Comparison of ENCODE assay signal across 8 cellular contexts in the genomic region with DNA sequence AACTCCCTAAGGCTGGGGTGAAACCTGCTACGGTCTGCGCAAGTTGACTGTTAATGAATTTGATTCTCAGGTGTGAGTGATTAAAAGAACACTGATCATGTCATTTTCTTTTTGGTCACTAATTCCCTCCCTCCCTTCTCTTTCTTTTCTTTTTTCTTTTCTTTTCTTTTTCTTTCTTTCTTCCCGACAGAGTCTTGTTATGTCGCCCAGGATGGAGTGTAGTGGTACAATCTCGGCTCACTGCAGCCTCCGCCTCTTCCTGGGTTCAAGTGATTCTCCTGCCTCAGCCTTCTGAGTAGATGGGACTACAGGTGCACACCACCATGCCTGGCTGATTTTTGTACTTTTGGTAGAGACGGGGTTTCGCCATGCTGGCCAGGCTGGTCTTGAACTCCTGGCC. TPM values are rescaled to one million over a fixed set of nuclear protein-coding genes. Genes with fewer than 3 reads are reported as not detected.
DNase-seq lines count a peak whose midpoint lies in the region; ATAC-seq and TF ChIP-seq lines count a peak whose summit lies in the region.

No MANE protein-coding gene starts in this region.

- H3K27me3 Mint-ChIP-seq in activated T-cell treated with anti-CD3 and anti-CD28 coated beads, Interleukin-2, amount 50 U/mL, for 72 hours (ENCODE audit: low read depth): no peaks in the 10 kb centered on the region

- H3K36me3 ChIP-seq in spleen: peaks cover 0 to 11% (median 0%) of the 10 kb centered on the region in 6 donors

- no peak for TF ChIP-seq CTCF in HL-60 (IDR thresholded peaks at IDR 0.05; ENCODE audit: insufficient read depth, low read length)
- TF ChIP-seq CTCF in fibroblast of the aortic adventitia (IDR thresholded peaks at IDR 0.05; ENCODE audit: insufficient read depth, low read length): no peak
- TF ChIP-seq CTCF in spleen (IDR thresholded peaks at IDR 0.05 in 8 of 11, conservative IDR thresholded peaks at IDR 0.05 in 3 of 11): no peak
- TF ChIP-seq CTCF in GM10266 (IDR thresholded peaks at IDR 0.05; ENCODE audit: control insufficient read depth, insufficient read depth, low read depth, missing control alignments): no peak

- H3K9me3 Mint-ChIP-seq in activated T-cell treated with anti-CD3 and anti-CD28 coated beads, Interleukin-2, amount 50 U/mL, for 72 hours: no peaks in the 10 kb centered on the region

- peak overlapping the region; percentile 83 to 95 for H3K4me3 Mint-ChIP-seq in activated T-cell treated with anti-CD3 and anti-CD28 coated beads, Interleukin-2, amount 50 U/mL, for 72 hours

- TF ChIP-seq POLR2A in spleen (IDR thresholded peaks at IDR 0.05): no peak
- TF ChIP-seq POLR2A in GM18505 (IDR thresholded peaks at IDR 0.05; ENCODE audit: borderline replicate concordance, extremely low read depth, insufficient read depth, insufficient read length): no peak

- H3K9me3 ChIP-seq in spleen: no peaks in the 10 kb centered on the region

- ATAC-seq in activated T-cell treated with anti-CD3 and anti-CD28 coated beads, Interleukin-2, amount 50 U/mL, for 72 hours (replicated peaks in 1 of 2): peak in 1 of 2 donors; percentile 4
- ATAC-seq in HG02885 (IDR thresholded peaks at IDR 0.05; ENCODE audit: poor library complexity, unreplicated experiment) (no peak), GM18505 (IDR thresholded peaks at IDR 0.05; ENCODE audit: unreplicated experiment) (no peak)

- WGBS in spleen, 5 donors: 59 to 82% (median 70%) methylated on average over 8 of the region's 8 CpGs

- intact Hi-C loops in spleen (cut with DNase I; ENCODE audit: low total_unique reads): no loop called here

- H3K27me3 ChIP-seq in HL-60 (ENCODE audit: insufficient read depth, poor library complexity, severe bottlenecking): no peaks in the 10 kb centered on the region
- no peaks in the 10 kb centered on the region for H3K27me3 ChIP-seq in spleen (replicated peaks in 1 of 7)

- H3K4me1 Mint-ChIP-seq in activated T-cell treated with anti-CD3 and anti-CD28 coated beads, Interleukin-2, amount 50 U/mL, for 72 hours (ENCODE audit: low read depth): peaks cover 87% of the 10 kb centered on the region

- H3K4me3 ChIP-seq in HL-60 (replicated peaks; ENCODE audit: insufficient read depth, low read length): peak overlapping the region; percentile 49
- H3K4me3 ChIP-seq in fibroblast of the aortic adventitia (ENCODE audit: low read depth, low read length): peak overlapping the region; percentile 79
- peak overlapping the region; percentile 1 to 64 (median 28) for H3K4me3 ChIP-seq in spleen

- peaks cover 0 to 3% of the 10 kb centered on the region in 2 donors for H3K36me3 Mint-ChIP-seq in activated T-cell treated with anti-CD3 and anti-CD28 coated beads, Interleukin-2, amount 50 U/mL, for 72 hours (ENCODE audit: insufficient read depth in 2 of 2)

- H3K4me1 ChIP-seq in spleen: peaks cover 3 to 95% (median 45%) of the 10 kb centered on the region in 6 donors

- H3K27ac Mint-ChIP-seq in activated T-cell treated with anti-CD3 and anti-CD28 coated beads, Interleukin-2, amount 50 U/mL, for 72 hours: peak overlapping the region; percentile 91

- DNase-seq in HL-60 (ENCODE audit: low read depth in 1 of 2, low spot score in 1 of 2) (no peak), fibroblast of the aortic adventitia (ENCODE audit: low read depth) (no peak), spleen (no peak), GM10266 (ENCODE audit: extremely low spot score) (no peak)
- no peak for DNase-seq in activated T-cell treated with anti-CD3 and anti-CD28 coated beads, Interleukin-2, amount 50 U/mL, for 72 hours
- DNase-seq in stimulated activated CD4-positive, alpha-beta T cell treated with anti-CD3 and anti-CD28 coated beads, Interleukin-4, amount 100 ng/mL, for 1 hour: no peak

- H3K27ac ChIP-seq in HL-60 (replicated peaks): peak overlapping the region; percentile 81
- peak overlapping the region in 7 of 8 donors; percentile 70 to 84 (median 75) for H3K27ac ChIP-seq in spleen

RNA-seq across cellular contexts. Expression of a gene that starts 2.6 kb away (rescaled TPM):
- 10 to 100 TPM; 16.7 to 51.1 TPM for total RNA-seq in activated T-cell treated with anti-CD3 and anti-CD28 coated beads, Interleukin-2, amount 50 U/mL, for 72 hours
- total RNA-seq in fibroblast of the aortic adventitia (ENCODE audit: low replicate concordance): 923 and 1,627 TPM in 2 replicates
- total RNA-seq in spleen: 100 to 1,000 TPM in 3 of 7 donors, 10 to 100 TPM in 4; 68.9 to 123 (median 98.4) TPM
- polyA plus RNA-seq in spleen: 10 to 100 TPM; 45.5 to 70.5 (median 46.5) TPM

Comparison
In these comparisons a context has a peak if more than half of its experiments do, and no peak if none do; other contexts are left out.
1. H3K4me3 ChIP-seq: peak in every context shown above with its lines; median percentile 79 in fibroblast of the aortic adventitia; 49 in HL-60; 28 in spleen.